38 cellular contexts compared by ENCODE assay signal in genomic region chr1:163303561-163303960, GRCh38. TPM values are rescaled to one million over a fixed set of nuclear protein-coding genes. Genes with fewer than 3 reads are reported as not detected.
"Had no signal": no experiment of that assay in that cellular context is flagged by ENCODE, and none has a peak within 500 bp of the region (broad histone marks: within the 10 kb centered on the region; RNA-seq: fewer than 3 reads in every experiment).

No MANE protein-coding gene starts in this region.

- DNase-seq: activated effector memory CD4-positive, alpha-beta T cell treated with anti-CD3 and anti-CD28 coated beads, Interleukin-2, amount 50 U/mL, for 16 hours; activated effector memory CD4-positive, alpha-beta T cell treated with Interleukin-2 at 50 U/mL for 16 hours; activated gamma-delta T cell; activated naive CD4-positive, alpha-beta T cell; activated naive CD4-positive, alpha-beta T cell treated with anti-CD3 and anti-CD28 coated beads for 36 hours; activated naive CD4-positive, alpha-beta T cell treated with anti-CD3 and anti-CD28 coated beads, Interleukin-2, amount 10 ng/mL, durations not matched to agents 7 days and 5 days; activated naive CD4-positive, alpha-beta T cell treated with anti-CD3 and anti-CD28 coated beads, Interleukin-2, amount 50 U/mL, for 16 hours; activated naive CD4-positive, alpha-beta T cell treated with Interleukin-2 at 50 U/mL for 16 hours; activated naive CD8-positive, alpha-beta T cell treated with anti-CD3 and anti-CD28 coated beads for 36 hours; activated naive CD8-positive, alpha-beta T cell treated with anti-CD3 and anti-CD28 coated beads, Interleukin-2, amount 10 ng/mL, durations not matched to agents 7 days and 5 days; activated naive CD8-positive, alpha-beta T cell treated with anti-CD3 and anti-CD28 coated beads, Interleukin-2, amount 50 U/mL, for 24 hours; activated T-cell treated with anti-CD3 and anti-CD28 coated beads, Interleukin-2, amount 50 U/mL, for 1 hour; activated T-cell treated with anti-CD3 and anti-CD28 coated beads, Interleukin-2, amount 50 U/mL, for 24 hours; activated T-cell treated with anti-CD3 and anti-CD28 coated beads, Interleukin-2, amount 50 U/mL, for 4 hours; activated T-cell treated with anti-CD3 and anti-CD28 coated beads, Interleukin-2, amount 50 U/mL, for 48 hours; activated T-cell treated with anti-CD3 and anti-CD28 coated beads, Interleukin-2, amount 50 U/mL, for 72 hours; adrenal gland; amniotic stem cell; amygdala; anterior cingulate cortex; aorta; body of pancreas; brain microvascular endothelial cell; caudate nucleus; central memory CD4-positive, alpha-beta T cell; cerebellar nuclear complex had no signal

- H3K27ac Mint-ChIP-seq: activated naive CD4-positive, alpha-beta T cell treated with anti-CD3 and anti-CD28 coated beads for 36 hours; activated naive CD4-positive, alpha-beta T cell treated with anti-CD3 and anti-CD28 coated beads, Interleukin-2, amount 10 ng/mL, durations not matched to agents 7 days and 5 days; activated naive CD4-positive, alpha-beta T cell treated with anti-CD3 and anti-CD28 coated beads, Interleukin-2, amount 50 U/mL, for 24 hours; activated naive CD4-positive, alpha-beta T cell treated with anti-CD3 and anti-CD28 coated beads, Interleukin-2, amount 50 U/mL, for 72 hours; activated naive CD8-positive, alpha-beta T cell; activated naive CD8-positive, alpha-beta T cell treated with anti-CD3 and anti-CD28 coated beads for 36 hours; activated naive CD8-positive, alpha-beta T cell treated with anti-CD3 and anti-CD28 coated beads, Interleukin-2, amount 10 ng/mL, durations not matched to agents 7 days and 5 days; activated naive CD8-positive, alpha-beta T cell treated with anti-CD3 and anti-CD28 coated beads, Interleukin-2, amount 50 U/mL, for 24 hours; activated T-cell treated with anti-CD3 and anti-CD28 coated beads, Interleukin-2, amount 50 U/mL, for 24 hours; activated T-cell treated with anti-CD3 and anti-CD28 coated beads, Interleukin-2, amount 50 U/mL, for 72 hours; activated T-helper 1 cell treated with anti-CD3 and anti-CD28 coated beads, Interleukin-12 subunit alpha, Interleukin-12 subunit beta, Interleukin-2, Interleukin-4 antibody, amounts not matched to agents 30 ng/mL and 10 ng/mL and 1 ng/mL, durations not matched to agents 14 hours and 24 hours and 36 hours; activated T-helper 17 cell treated with anti-CD3 and anti-CD28 coated beads, Interleukin-2, amount 50 U/mL, for 72 hours; brain had no signal

- H3K4me1 ChIP-seq: ascending aorta, body of pancreas, breast epithelium had no signal

- H3K27me3 ChIP-seq: adrenal gland, ascending aorta, body of pancreas, brain microvascular endothelial cell, breast epithelium, cardiac muscle cell had no signal

- H3K9me3 Mint-ChIP-seq: activated naive CD4-positive, alpha-beta T cell treated with anti-CD3 and anti-CD28 coated beads for 36 hours; activated naive CD4-positive, alpha-beta T cell treated with anti-CD3 and anti-CD28 coated beads, Interleukin-2, amount 10 ng/mL, durations not matched to agents 7 days and 5 days; activated naive CD4-positive, alpha-beta T cell treated with anti-CD3 and anti-CD28 coated beads, Interleukin-2, amount 50 U/mL, for 24 hours; activated naive CD4-positive, alpha-beta T cell treated with anti-CD3 and anti-CD28 coated beads, Interleukin-2, amount 50 U/mL, for 72 hours; activated naive CD8-positive, alpha-beta T cell treated with anti-CD3 and anti-CD28 coated beads for 36 hours; activated naive CD8-positive, alpha-beta T cell treated with anti-CD3 and anti-CD28 coated beads, Interleukin-2, amount 10 ng/mL, durations not matched to agents 7 days and 5 days; activated naive CD8-positive, alpha-beta T cell treated with anti-CD3 and anti-CD28 coated beads, Interleukin-2, amount 50 U/mL, for 24 hours; activated T-cell treated with anti-CD3 and anti-CD28 coated beads, Interleukin-2, amount 50 U/mL, for 24 hours; activated T-cell treated with anti-CD3 and anti-CD28 coated beads, Interleukin-2, amount 50 U/mL, for 4 hours; activated T-cell treated with anti-CD3 and anti-CD28 coated beads, Interleukin-2, amount 50 U/mL, for 72 hours; activated T-helper 1 cell treated with anti-CD3 and anti-CD28 coated beads, Interleukin-12 subunit alpha, Interleukin-12 subunit beta, Interleukin-2, Interleukin-4 antibody, amounts not matched to agents 30 ng/mL and 10 ng/mL and 1 ng/mL, durations not matched to agents 14 hours and 24 hours and 36 hours; activated T-helper 17 cell treated with anti-CD3 and anti-CD28 coated beads, Interleukin-2, amount 50 U/mL, for 72 hours; brain; central memory CD8-positive, alpha-beta T cell had no signal

- H3K4me1 Mint-ChIP-seq: activated naive CD4-positive, alpha-beta T cell treated with anti-CD3 and anti-CD28 coated beads, Interleukin-2, amount 10 ng/mL, durations not matched to agents 7 days and 5 days; activated naive CD4-positive, alpha-beta T cell treated with anti-CD3 and anti-CD28 coated beads, Interleukin-2, amount 50 U/mL, for 24 hours; activated naive CD8-positive, alpha-beta T cell treated with anti-CD3 and anti-CD28 coated beads for 36 hours; activated naive CD8-positive, alpha-beta T cell treated with anti-CD3 and anti-CD28 coated beads, Interleukin-2, amount 10 ng/mL, durations not matched to agents 7 days and 5 days; activated T-helper 17 cell treated with anti-CD3 and anti-CD28 coated beads, Interleukin-2, amount 50 U/mL, for 72 hours; brain; central memory CD8-positive, alpha-beta T cell had no signal

- H3K4me3 ChIP-seq: adrenal gland, ascending aorta, body of pancreas, breast epithelium, cardiac muscle cell had no signal

- H3K4me3 Mint-ChIP-seq: activated naive CD4-positive, alpha-beta T cell treated with anti-CD3 and anti-CD28 coated beads for 36 hours; activated naive CD4-positive, alpha-beta T cell treated with anti-CD3 and anti-CD28 coated beads, Interleukin-2, amount 10 ng/mL, durations not matched to agents 7 days and 5 days; activated naive CD4-positive, alpha-beta T cell treated with anti-CD3 and anti-CD28 coated beads, Interleukin-2, amount 50 U/mL, for 24 hours; activated naive CD8-positive, alpha-beta T cell; activated naive CD8-positive, alpha-beta T cell treated with anti-CD3 and anti-CD28 coated beads for 36 hours; activated naive CD8-positive, alpha-beta T cell treated with anti-CD3 and anti-CD28 coated beads, Interleukin-2, amount 10 ng/mL, durations not matched to agents 7 days and 5 days; activated naive CD8-positive, alpha-beta T cell treated with anti-CD3 and anti-CD28 coated beads, Interleukin-2, amount 50 U/mL, for 24 hours; activated T-cell treated with anti-CD3 and anti-CD28 coated beads, Interleukin-2, amount 50 U/mL, for 24 hours; activated T-cell treated with anti-CD3 and anti-CD28 coated beads, Interleukin-2, amount 50 U/mL, for 4 hours; activated T-cell treated with anti-CD3 and anti-CD28 coated beads, Interleukin-2, amount 50 U/mL, for 72 hours; activated T-helper 1 cell treated with anti-CD3 and anti-CD28 coated beads, Interleukin-12 subunit alpha, Interleukin-12 subunit beta, Interleukin-2, Interleukin-4 antibody, amounts not matched to agents 30 ng/mL and 10 ng/mL and 1 ng/mL, durations not matched to agents 14 hours and 24 hours and 36 hours; activated T-helper 17 cell treated with anti-CD3 and anti-CD28 coated beads, Interleukin-2, amount 50 U/mL, for 72 hours; brain; central memory CD8-positive, alpha-beta T cell had no signal

- H3K9me3 ChIP-seq: adrenal gland, ascending aorta, body of pancreas, breast epithelium had no signal

- H3K27ac ChIP-seq: adrenal gland, ascending aorta, body of pancreas, brain microvascular endothelial cell, breast epithelium, cardiac muscle cell had no signal

- H3K27me3 Mint-ChIP-seq: activated naive CD4-positive, alpha-beta T cell treated with anti-CD3 and anti-CD28 coated beads, Interleukin-2, amount 10 ng/mL, durations not matched to agents 7 days and 5 days; activated naive CD4-positive, alpha-beta T cell treated with anti-CD3 and anti-CD28 coated beads, Interleukin-2, amount 50 U/mL, for 24 hours; activated naive CD8-positive, alpha-beta T cell; activated naive CD8-positive, alpha-beta T cell treated with anti-CD3 and anti-CD28 coated beads for 36 hours; activated naive CD8-positive, alpha-beta T cell treated with anti-CD3 and anti-CD28 coated beads, Interleukin-2, amount 10 ng/mL, durations not matched to agents 7 days and 5 days; activated naive CD8-positive, alpha-beta T cell treated with anti-CD3 and anti-CD28 coated beads, Interleukin-2, amount 50 U/mL, for 24 hours; activated T-cell treated with anti-CD3 and anti-CD28 coated beads, Interleukin-2, amount 50 U/mL, for 24 hours; activated T-helper 17 cell treated with anti-CD3 and anti-CD28 coated beads, Interleukin-2, amount 50 U/mL, for 72 hours; brain; central memory CD8-positive, alpha-beta T cell had no signal

- H3K36me3 ChIP-seq: adrenal gland, ascending aorta, brain microvascular endothelial cell, breast epithelium, cardiac muscle cell had no signal

- FAIRE-seq: bronchial epithelial cell, colon had no signal

RNA-seq across cellular contexts. Expression of gene NUF2, which starts 18.2 kb away (rescaled TPM):
- total RNA-seq: ascending aorta had no signal
